8 cellular contexts compared by ENCODE assay signal in genomic region chr3:32781211-32781968, GRCh38. TPM values are rescaled to one million over a fixed set of nuclear protein-coding genes. Genes with fewer than 3 reads are reported as not detected.
A peak's percentile ranks its signal among the peaks of the same experiment; 100 is the strongest.
DNase-seq lines count a peak whose midpoint lies in the region; ATAC-seq and TF ChIP-seq lines count a peak whose summit lies in the region.

No MANE protein-coding gene starts in this region.

- intact Hi-C loops in A673 (cut with micrococcal nuclease; ENCODE audit: unreplicated experiment) = loop anchor here (5.0 kb wide), 1 partner anchor 49 kb away; no protein-coding TSS in a partner anchor
- intact Hi-C loops in left colon (cut with DNase I, micrococcal nuclease) = no loop called here

- no TSS peak for BruUV-seq in A673 (replicated peaks; lab: Mats Ljungman, UMichigan)

- no peak overlapping the region for H3K27ac ChIP-seq in A673 (ENCODE audit: low read depth, low read length, poor library complexity, severe bottlenecking)

- TF ChIP-seq CTCF in A673 (conservative IDR thresholded peaks at IDR 0.05; ENCODE audit: low read depth, low read length) (peak; percentile 72), chondrocyte (IDR thresholded peaks at IDR 0.05) (peak; percentile 90)

- no peaks in the 10 kb centered on the region for H3K36me3 ChIP-seq in A673 (ENCODE audit: insufficient read depth, low read length, poor library complexity, severe bottlenecking)

- no peaks in the 10 kb centered on the region for H3K9me3 ChIP-seq in A673 (ENCODE audit: low read depth, low read length, poor library complexity, severe bottlenecking)

- peak overlapping the region; percentile 90 for H3K27ac Mint-ChIP-seq in chondrocyte (ENCODE audit: unreplicated experiment)

- no peaks in the 10 kb centered on the region for H3K36me3 Mint-ChIP-seq in chondrocyte (ENCODE audit: low read depth)

- H3K4me3 ChIP-seq in A673 (ENCODE audit: low read depth, low read length, poor library complexity, severe bottlenecking) = peak overlapping the region; percentile 57

- no peaks in the 10 kb centered on the region for H3K9me3 Mint-ChIP-seq in chondrocyte (ENCODE audit: low read depth)

- no peaks in the 10 kb centered on the region for H3K27me3 Mint-ChIP-seq in chondrocyte (ENCODE audit: low read depth)

- H3K4me1 ChIP-seq in A673 (ENCODE audit: insufficient read depth, low read length, poor library complexity, severe bottlenecking) = peaks cover 7% of the 10 kb centered on the region

- peak; percentile 82 for DNase-seq in A673 (ENCODE audit: low spot score)
- DNase-seq in NCI-H2171 treated with DMSO at 0.1 percent for 48 hours (lab: John Stamatoyannopoulos, UW) = peak; percentile 28
- peak; percentile 38 to 49 (median 44) for DNase-seq in activated CD4-positive, CD25-positive, alpha-beta regulatory T cell (lab: John Stamatoyannopoulos, UW)
- peak; percentile 91 for DNase-seq in chondrocyte (ENCODE audit: low spot score)
- DNase-seq in left colon = peak; percentile 57 to 83
- peak; percentile 44 to 65 for DNase-seq in stimulated activated CD4-positive, alpha-beta T cell treated with anti-CD3 and anti-CD28 coated beads, Interleukin-1b, Interleukin-23, amount 100 ng/mL, for 4 hours (ENCODE audit: low read depth in 2 of 2)

- peaks cover 4% of the 10 kb centered on the region for H3K4me1 Mint-ChIP-seq in chondrocyte (ENCODE audit: low read depth)

- peak; percentile 87 for ATAC-seq in GM18520 (IDR thresholded peaks at IDR 0.05; ENCODE audit: unreplicated experiment)
- peak; percentile 73 for ATAC-seq in HG03060 (IDR thresholded peaks at IDR 0.05; ENCODE audit: low read depth, unreplicated experiment)
- ATAC-seq in left colon = peak; percentile 95

- H3K4me3 Mint-ChIP-seq in chondrocyte (ENCODE audit: unreplicated experiment) = peak overlapping the region; percentile 80

- CTCF ChIA-PET in A673 (lab: Charles Lee) = interaction anchor here (0.7 kb wide), 1 partner anchor 1012 kb away, joined by 3 read pairs; no protein-coding TSS in a partner anchor

- H3K27me3 ChIP-seq in A673 (replicated peaks; ENCODE audit: insufficient read depth, low read depth, low read length, poor library complexity) = no peaks in the 10 kb centered on the region

- POLR2A ChIA-PET in A673 (lab: Charles Lee; ENCODE audit: low non-redundant PET) = interaction anchor here (0.7 kb wide), 1 partner anchor 82 kb away, joined by 5 read pairs; no protein-coding TSS in a partner anchor

RNA-seq across cellular contexts. Expression of gene TRIM71, which starts 36.4 kb away (rescaled TPM):
- total RNA-seq in A673 (2021) (0.30 and 0.39 TPM in 2 replicates), chondrocyte (0.05 to 0.17 TPM (median 0.08 TPM) in 3 replicates), left colon (not detected)

Comparison
In these comparisons a context has a peak if more than half of its experiments do, and no peak if none do; other contexts are left out.
1. DNase-seq: peak in every context shown above with its lines; median percentile 91 in chondrocyte; 82 in A673; 70 in left colon; 54 in stimulated activated CD4-positive, alpha-beta T cell treated with anti-CD3 and anti-CD28 coated beads, Interleukin-1b, Interleukin-23, amount 100 ng/mL, for 4 hours; 44 in activated CD4-positive, CD25-positive, alpha-beta regulatory T cell; 28 in NCI-H2171 treated with DMSO at 0.1 percent for 48 hours.